Comparison of ENCODE assay signal across 8 cellular contexts in the genomic region with DNA sequence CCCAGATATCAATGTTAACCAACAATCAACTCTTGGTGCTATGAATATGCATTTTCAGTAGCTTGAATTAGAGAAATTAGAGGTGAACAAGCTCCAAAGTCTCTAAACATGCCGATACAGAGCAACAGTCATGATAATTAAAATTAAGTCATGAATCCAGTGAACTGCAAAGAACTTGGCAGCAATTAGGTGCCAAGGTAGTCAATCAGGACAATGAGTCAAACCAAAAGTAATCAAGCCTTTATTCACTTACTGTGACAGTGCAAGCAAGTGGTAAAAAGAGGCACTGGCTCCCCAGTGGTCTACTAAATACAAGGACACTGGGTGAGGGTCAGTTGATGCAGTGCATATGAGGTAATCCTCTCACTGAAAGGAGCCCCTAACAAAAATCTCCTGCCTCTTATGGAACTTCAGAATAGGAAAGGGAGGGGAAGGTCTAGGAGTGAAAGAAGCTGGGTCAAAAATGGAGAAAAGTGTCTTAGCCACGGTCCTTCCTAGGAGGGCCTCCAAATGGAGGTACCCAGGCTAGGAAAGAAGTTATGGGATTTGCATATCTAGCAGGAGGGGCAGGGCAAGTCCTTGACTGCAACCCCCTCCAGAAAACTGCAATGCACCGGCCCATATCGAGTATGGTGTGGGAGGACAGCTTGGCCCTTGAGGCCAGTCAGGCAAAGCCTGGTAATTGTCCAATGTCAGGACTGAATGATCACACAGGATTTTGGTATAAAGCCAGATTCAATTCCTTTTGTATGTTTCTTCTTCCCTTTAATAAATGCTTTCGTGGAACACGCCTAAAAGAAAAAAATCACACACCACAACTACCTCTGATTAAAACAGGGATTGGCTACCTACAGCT. TPM values are rescaled to one million over a fixed set of nuclear protein-coding genes. Genes with fewer than 3 reads are reported as not detected.
DNase-seq lines count a peak whose midpoint lies in the region; ATAC-seq and TF ChIP-seq lines count a peak whose summit lies in the region.

No MANE protein-coding gene starts in this region.

- no peaks in the 10 kb centered on the region for H3K9me3 Mint-ChIP-seq in activated T-cell treated with anti-CD3 and anti-CD28 coated beads, Interleukin-2, amount 50 U/mL, for 24 hours
- no peaks in the 10 kb centered on the region for H3K9me3 Mint-ChIP-seq in activated naive CD8-positive, alpha-beta T cell treated with anti-CD3 and anti-CD28 coated beads for 36 hours

- no peak for DNase-seq in activated T-cell treated with anti-CD3 and anti-CD28 coated beads, Interleukin-2, amount 50 U/mL, for 24 hours
- no peak for DNase-seq in activated T-cell treated with anti-CD3 and anti-CD28 coated beads, Interleukin-2, amount 50 U/mL, for 1 hour
- no peak for DNase-seq in activated naive CD8-positive, alpha-beta T cell treated with anti-CD3 and anti-CD28 coated beads for 36 hours
- DNase-seq in kidney tubule cell (ENCODE audit: low spot score) (peak; percentile 68), tibial artery (no peak), NCI-H226 (no peak)

- peak overlapping the region; percentile 98 for H3K27ac Mint-ChIP-seq in activated T-cell treated with anti-CD3 and anti-CD28 coated beads, Interleukin-2, amount 50 U/mL, for 24 hours
- H3K27ac Mint-ChIP-seq in activated naive CD8-positive, alpha-beta T cell treated with anti-CD3 and anti-CD28 coated beads for 36 hours, result peak overlapping the region; percentile 99

- H3K27me3 ChIP-seq in tibial artery, result no peaks in the 10 kb centered on the region

- H3K4me1 Mint-ChIP-seq in activated T-cell treated with anti-CD3 and anti-CD28 coated beads, Interleukin-2, amount 50 U/mL, for 24 hours (ENCODE audit: low read depth), result peaks cover 47% of the 10 kb centered on the region
- peaks cover 36% of the 10 kb centered on the region for H3K4me1 Mint-ChIP-seq in activated naive CD8-positive, alpha-beta T cell treated with anti-CD3 and anti-CD28 coated beads for 36 hours

- intact Hi-C loops in tibial artery (cut with DNase I; ENCODE audit: low total_unique reads), result loop anchor here (10.0 kb wide), 1 partner anchor 762 kb away; a partner anchor contains a TSS

- TF ChIP-seq CTCF in tibial artery (IDR thresholded peaks at IDR 0.05), result no peak

- H3K36me3 ChIP-seq in tibial artery, result peaks cover 0 to 24% (median 18%) of the 10 kb centered on the region in 3 donors

- peaks cover 0 to 33% (median 24%) of the 10 kb centered on the region in 4 donors for H3K4me1 ChIP-seq in tibial artery

- H3K27me3 Mint-ChIP-seq in activated T-cell treated with anti-CD3 and anti-CD28 coated beads, Interleukin-2, amount 50 U/mL, for 24 hours, result no peaks in the 10 kb centered on the region
- H3K27me3 Mint-ChIP-seq in activated naive CD8-positive, alpha-beta T cell treated with anti-CD3 and anti-CD28 coated beads for 36 hours, result no peaks in the 10 kb centered on the region

- H3K9me3 ChIP-seq in tibial artery, result no peaks in the 10 kb centered on the region

- H3K36me3 Mint-ChIP-seq in activated T-cell treated with anti-CD3 and anti-CD28 coated beads, Interleukin-2, amount 50 U/mL, for 24 hours (ENCODE audit: low read depth), result peaks cover 63% of the 10 kb centered on the region
- peaks cover 32% of the 10 kb centered on the region for H3K36me3 Mint-ChIP-seq in activated naive CD8-positive, alpha-beta T cell treated with anti-CD3 and anti-CD28 coated beads for 36 hours

- peak overlapping the region; percentile 97 for H3K4me3 Mint-ChIP-seq in activated T-cell treated with anti-CD3 and anti-CD28 coated beads, Interleukin-2, amount 50 U/mL, for 24 hours
- peak overlapping the region; percentile 95 for H3K4me3 Mint-ChIP-seq in activated naive CD8-positive, alpha-beta T cell treated with anti-CD3 and anti-CD28 coated beads for 36 hours

- ATAC-seq in HG03354 (IDR thresholded peaks at IDR 0.05; ENCODE audit: poor library complexity, severe bottlenecking, unreplicated experiment) (no peak), GM18858 (IDR thresholded peaks at IDR 0.05; ENCODE audit: unreplicated experiment) (no peak)

- peak overlapping the region; percentile 76 to 77 for H3K4me3 ChIP-seq in tibial artery

- peak overlapping the region in 1 of 2 donors; percentile 98 for H3K27ac ChIP-seq in tibial artery

RNA-seq across cellular contexts. Expression of a gene that starts 1.5 kb away (rescaled TPM):
- total RNA-seq in activated naive CD8-positive, alpha-beta T cell treated with anti-CD3 and anti-CD28 coated beads for 36 hours, result 10 to 100 TPM; 73.2 to 74.5 TPM

RNA-seq across cellular contexts. Expression of a gene that starts 17.0 kb away (rescaled TPM):
- total RNA-seq in activated naive CD8-positive, alpha-beta T cell treated with anti-CD3 and anti-CD28 coated beads for 36 hours, result 10 to 100 TPM; 44.5 to 45.3 TPM
